ENCODE assay signal across 1 cellular context in the genomic region with DNA sequence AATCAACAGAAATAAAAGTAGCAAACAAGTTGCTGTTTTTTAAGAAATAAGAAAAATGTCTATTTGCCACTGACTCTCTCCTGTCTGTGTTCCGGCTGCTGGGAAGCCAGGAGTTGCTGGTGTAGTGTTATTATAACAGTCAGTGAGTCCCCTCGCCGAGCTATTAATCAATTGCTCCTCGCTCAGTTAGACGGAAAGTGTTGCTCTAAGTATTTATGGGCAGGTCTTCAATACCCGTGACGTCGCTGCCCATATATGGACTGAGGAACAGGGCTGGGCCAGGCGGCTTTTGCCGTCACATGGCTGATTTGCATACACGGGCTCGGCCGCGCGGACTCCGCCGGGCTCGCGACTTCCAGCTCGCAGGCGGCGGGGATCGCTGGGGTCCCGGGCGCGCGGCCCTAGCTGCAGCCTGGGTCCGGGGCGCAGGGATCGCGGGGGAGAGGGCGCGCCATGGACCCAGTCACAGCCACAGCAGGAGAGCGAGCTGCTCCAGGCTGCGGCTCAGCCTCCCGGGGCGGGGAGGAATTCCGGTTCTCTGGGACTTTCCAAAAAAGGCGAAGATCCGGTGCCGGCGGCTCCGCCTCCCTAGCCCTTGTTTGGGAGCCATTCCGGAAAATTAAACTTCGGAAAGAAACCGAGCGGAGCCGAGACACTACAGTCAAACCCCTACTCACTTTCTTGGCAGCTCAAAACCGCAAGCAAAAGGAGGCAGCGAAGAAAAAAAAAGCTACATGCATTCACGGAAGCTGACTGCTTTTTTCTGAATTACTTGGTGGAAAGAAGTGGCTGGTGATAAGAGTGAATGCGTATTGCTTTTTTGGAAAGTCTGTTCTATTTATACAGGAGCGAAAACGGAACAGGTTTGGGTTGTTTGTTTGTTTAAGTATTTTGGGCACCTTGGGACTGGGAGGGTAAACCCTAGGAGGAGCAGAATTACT.
TF ChIP-seq lines count a peak whose summit lies in the region.

A gene (minus strand): TSS at position 188 of the 941 bp plus-strand sequence. CDS start 337 bp downstream, outside the sequence.

TF ChIP-seq in K562, 482 proteins besides CTCF, POLR2A, EP300 and RAD21 (continued from another document and continues in another):
- TF ChIP-seq, protein P1, sequence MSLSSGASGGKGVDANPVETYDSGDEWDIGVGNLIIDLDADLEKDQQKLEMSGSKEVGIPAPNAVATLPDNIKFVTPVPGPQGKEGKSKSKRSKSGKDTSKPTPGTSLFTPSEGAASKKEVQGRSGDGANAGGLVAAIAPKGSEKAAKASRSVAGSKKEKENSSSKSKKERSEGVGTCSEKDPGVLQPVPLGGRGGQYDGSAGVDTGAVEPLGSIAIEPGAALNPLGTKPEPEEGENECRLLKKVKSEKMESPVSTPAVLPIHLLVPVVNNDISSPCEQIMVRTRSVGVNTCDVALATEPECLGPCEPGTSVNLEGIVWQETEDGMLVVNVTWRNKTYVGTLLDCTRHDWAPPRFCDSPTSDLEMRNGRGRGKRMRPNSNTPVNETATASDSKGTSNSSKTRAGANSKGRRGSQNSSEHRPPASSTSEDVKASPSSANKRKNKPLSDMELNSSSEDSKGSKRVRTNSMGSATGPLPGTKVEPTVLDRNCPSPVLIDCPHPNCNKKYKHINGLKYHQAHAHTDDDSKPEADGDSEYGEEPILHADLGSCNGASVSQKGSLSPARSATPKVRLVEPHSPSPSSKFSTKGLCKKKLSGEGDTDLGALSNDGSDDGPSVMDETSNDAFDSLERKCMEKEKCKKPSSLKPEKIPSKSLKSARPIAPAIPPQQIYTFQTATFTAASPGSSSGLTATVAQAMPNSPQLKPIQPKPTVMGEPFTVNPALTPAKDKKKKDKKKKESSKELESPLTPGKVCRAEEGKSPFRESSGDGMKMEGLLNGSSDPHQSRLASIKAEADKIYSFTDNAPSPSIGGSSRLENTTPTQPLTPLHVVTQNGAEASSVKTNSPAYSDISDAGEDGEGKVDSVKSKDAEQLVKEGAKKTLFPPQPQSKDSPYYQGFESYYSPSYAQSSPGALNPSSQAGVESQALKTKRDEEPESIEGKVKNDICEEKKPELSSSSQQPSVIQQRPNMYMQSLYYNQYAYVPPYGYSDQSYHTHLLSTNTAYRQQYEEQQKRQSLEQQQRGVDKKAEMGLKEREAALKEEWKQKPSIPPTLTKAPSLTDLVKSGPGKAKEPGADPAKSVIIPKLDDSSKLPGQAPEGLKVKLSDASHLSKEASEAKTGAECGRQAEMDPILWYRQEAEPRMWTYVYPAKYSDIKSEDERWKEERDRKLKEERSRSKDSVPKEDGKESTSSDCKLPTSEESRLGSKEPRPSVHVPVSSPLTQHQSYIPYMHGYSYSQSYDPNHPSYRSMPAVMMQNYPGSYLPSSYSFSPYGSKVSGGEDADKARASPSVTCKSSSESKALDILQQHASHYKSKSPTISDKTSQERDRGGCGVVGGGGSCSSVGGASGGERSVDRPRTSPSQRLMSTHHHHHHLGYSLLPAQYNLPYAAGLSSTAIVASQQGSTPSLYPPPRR (CRISPR knock-in tag; IDR thresholded peaks at IDR 0.05; ENCODE audit: borderline replicate concordance), result no peak
- TF ChIP-seq MEF2A (IDR thresholded peaks at IDR 0.05; ENCODE audit: control insufficient read depth, low read depth, low read length), result no peak
- peak; percentile 65 to 74 for TF ChIP-seq NRF1 (conservative IDR thresholded peaks at IDR 0.05 in 1 of 2, IDR thresholded peaks at IDR 0.05 in 1 of 2)
- TF ChIP-seq NEUROD1 (IDR thresholded peaks at IDR 0.05; ENCODE audit: borderline replicate concordance, low read depth, low read length, partially characterized antibody), result no peak
- TF ChIP-seq ZNF282 (CRISPR knock-in tag; IDR thresholded peaks at IDR 0.05), result no peak
- TF ChIP-seq, protein P2, sequence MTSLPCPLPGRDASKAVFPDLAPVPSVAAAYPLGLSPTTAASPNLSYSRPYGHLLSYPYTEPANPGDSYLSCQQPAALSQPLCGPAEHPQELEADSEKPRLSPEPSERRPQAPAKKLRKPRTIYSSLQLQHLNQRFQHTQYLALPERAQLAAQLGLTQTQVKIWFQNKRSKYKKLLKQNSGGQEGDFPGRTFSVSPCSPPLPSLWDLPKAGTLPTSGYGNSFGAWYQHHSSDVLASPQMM (CRISPR knock-in tag; IDR thresholded peaks at IDR 0.05), result no peak
- TF ChIP-seq RHOXF2B (CRISPR knock-in tag; conservative IDR thresholded peaks at IDR 0.05), result no peak
- no peak for TF ChIP-seq IRF2 (CRISPR knock-in tag; IDR thresholded peaks at IDR 0.05)
- TF ChIP-seq MBD2 (IDR thresholded peaks at IDR 0.05; ENCODE audit: borderline replicate concordance, low read depth), result no peak
- no peak for TF ChIP-seq ZNF644 (tag; IDR thresholded peaks at IDR 0.05; ENCODE audit: low read depth)
- TF ChIP-seq, protein P3, sequence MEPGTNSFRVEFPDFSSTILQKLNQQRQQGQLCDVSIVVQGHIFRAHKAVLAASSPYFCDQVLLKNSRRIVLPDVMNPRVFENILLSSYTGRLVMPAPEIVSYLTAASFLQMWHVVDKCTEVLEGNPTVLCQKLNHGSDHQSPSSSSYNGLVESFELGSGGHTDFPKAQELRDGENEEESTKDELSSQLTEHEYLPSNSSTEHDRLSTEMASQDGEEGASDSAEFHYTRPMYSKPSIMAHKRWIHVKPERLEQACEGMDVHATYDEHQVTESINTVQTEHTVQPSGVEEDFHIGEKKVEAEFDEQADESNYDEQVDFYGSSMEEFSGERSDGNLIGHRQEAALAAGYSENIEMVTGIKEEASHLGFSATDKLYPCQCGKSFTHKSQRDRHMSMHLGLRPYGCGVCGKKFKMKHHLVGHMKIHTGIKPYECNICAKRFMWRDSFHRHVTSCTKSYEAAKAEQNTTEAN (CRISPR knock-in tag; IDR thresholded peaks at IDR 0.05), result no peak
- TF ChIP-seq, protein P4, sequence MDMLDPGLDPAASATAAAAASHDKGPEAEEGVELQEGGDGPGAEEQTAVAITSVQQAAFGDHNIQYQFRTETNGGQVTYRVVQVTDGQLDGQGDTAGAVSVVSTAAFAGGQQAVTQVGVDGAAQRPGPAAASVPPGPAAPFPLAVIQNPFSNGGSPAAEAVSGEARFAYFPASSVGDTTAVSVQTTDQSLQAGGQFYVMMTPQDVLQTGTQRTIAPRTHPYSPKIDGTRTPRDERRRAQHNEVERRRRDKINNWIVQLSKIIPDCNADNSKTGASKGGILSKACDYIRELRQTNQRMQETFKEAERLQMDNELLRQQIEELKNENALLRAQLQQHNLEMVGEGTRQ (CRISPR knock-in tag; IDR thresholded peaks at IDR 0.05), result peak; percentile 87
- no peak for TF ChIP-seq FOSL1 (tag; conservative IDR thresholded peaks at IDR 0.05)
- TF ChIP-seq CHD4 (IDR thresholded peaks at IDR 0.05; ENCODE audit: insufficient read depth, insufficient replicate concordance, low read depth, low read length, poor library complexity, severe bottlenecking), result no peak
- no peak for TF ChIP-seq ZNF175 (CRISPR knock-in tag; IDR thresholded peaks at IDR 0.05; ENCODE audit: low read depth)
- no peak for TF ChIP-seq CSDE1 (IDR thresholded peaks at IDR 0.05)
- TF ChIP-seq, protein P5, sequence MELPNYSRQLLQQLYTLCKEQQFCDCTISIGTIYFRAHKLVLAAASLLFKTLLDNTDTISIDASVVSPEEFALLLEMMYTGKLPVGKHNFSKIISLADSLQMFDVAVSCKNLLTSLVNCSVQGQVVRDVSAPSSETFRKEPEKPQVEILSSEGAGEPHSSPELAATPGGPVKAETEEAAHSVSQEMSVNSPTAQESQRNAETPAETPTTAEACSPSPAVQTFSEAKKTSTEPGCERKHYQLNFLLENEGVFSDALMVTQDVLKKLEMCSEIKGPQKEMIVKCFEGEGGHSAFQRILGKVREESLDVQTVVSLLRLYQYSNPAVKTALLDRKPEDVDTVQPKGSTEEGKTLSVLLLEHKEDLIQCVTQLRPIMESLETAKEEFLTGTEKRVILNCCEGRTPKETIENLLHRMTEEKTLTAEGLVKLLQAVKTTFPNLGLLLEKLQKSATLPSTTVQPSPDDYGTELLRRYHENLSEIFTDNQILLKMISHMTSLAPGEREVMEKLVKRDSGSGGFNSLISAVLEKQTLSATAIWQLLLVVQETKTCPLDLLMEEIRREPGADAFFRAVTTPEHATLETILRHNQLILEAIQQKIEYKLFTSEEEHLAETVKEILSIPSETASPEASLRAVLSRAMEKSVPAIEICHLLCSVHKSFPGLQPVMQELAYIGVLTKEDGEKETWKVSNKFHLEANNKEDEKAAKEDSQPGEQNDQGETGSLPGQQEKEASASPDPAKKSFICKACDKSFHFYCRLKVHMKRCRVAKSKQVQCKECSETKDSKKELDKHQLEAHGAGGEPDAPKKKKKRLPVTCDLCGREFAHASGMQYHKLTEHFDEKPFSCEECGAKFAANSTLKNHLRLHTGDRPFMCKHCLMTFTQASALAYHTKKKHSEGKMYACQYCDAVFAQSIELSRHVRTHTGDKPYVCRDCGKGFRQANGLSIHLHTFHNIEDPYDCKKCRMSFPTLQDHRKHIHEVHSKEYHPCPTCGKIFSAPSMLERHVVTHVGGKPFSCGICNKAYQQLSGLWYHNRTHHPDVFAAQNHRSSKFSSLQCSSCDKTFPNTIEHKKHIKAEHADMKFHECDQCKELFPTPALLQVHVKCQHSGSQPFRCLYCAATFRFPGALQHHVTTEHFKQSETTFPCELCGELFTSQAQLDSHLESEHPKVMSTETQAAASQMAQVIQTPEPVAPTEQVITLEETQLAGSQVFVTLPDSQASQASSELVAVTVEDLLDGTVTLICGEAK (IDR thresholded peaks at IDR 0.05), result no peak; the same call in 1 of the 2 replicates
- TF ChIP-seq, protein P5 (CRISPR knock-in tag; IDR thresholded peaks at IDR 0.05), result no peak
- no peak for TF ChIP-seq ZNF668 (CRISPR knock-in tag; IDR thresholded peaks at IDR 0.05)
- no peak for TF ChIP-seq ZNF584 (CRISPR knock-in tag; IDR thresholded peaks at IDR 0.05; ENCODE audit: low read depth)
- TF ChIP-seq LARP7 (IDR thresholded peaks at IDR 0.05), result no peak
- no peak for TF ChIP-seq ZFPM2 (CRISPR knock-in tag; IDR thresholded peaks at IDR 0.05)
- TF ChIP-seq, protein P6, sequence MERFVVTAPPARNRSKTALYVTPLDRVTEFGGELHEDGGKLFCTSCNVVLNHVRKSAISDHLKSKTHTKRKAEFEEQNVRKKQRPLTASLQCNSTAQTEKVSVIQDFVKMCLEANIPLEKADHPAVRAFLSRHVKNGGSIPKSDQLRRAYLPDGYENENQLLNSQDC (CRISPR knock-in tag; IDR thresholded peaks at IDR 0.05), result no peak
- TF ChIP-seq ERF (CRISPR knock-in tag; IDR thresholded peaks at IDR 0.05), result no peak
- TF ChIP-seq, protein P7, sequence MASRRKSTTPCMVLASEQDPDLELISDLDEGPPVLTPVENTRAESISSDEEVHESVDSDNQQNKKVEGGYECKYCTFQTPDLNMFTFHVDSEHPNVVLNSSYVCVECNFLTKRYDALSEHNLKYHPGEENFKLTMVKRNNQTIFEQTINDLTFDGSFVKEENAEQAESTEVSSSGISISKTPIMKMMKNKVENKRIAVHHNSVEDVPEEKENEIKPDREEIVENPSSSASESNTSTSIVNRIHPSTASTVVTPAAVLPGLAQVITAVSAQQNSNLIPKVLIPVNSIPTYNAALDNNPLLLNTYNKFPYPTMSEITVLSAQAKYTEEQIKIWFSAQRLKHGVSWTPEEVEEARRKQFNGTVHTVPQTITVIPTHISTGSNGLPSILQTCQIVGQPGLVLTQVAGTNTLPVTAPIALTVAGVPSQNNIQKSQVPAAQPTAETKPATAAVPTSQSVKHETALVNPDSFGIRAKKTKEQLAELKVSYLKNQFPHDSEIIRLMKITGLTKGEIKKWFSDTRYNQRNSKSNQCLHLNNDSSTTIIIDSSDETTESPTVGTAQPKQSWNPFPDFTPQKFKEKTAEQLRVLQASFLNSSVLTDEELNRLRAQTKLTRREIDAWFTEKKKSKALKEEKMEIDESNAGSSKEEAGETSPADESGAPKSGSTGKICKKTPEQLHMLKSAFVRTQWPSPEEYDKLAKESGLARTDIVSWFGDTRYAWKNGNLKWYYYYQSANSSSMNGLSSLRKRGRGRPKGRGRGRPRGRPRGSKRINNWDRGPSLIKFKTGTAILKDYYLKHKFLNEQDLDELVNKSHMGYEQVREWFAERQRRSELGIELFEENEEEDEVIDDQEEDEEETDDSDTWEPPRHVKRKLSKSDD (conservative IDR thresholded peaks at IDR 0.05; ENCODE audit: low read length), result no peak
- no peak for TF ChIP-seq NFXL1 (CRISPR knock-in tag; IDR thresholded peaks at IDR 0.05)
- TF ChIP-seq, protein P8, sequence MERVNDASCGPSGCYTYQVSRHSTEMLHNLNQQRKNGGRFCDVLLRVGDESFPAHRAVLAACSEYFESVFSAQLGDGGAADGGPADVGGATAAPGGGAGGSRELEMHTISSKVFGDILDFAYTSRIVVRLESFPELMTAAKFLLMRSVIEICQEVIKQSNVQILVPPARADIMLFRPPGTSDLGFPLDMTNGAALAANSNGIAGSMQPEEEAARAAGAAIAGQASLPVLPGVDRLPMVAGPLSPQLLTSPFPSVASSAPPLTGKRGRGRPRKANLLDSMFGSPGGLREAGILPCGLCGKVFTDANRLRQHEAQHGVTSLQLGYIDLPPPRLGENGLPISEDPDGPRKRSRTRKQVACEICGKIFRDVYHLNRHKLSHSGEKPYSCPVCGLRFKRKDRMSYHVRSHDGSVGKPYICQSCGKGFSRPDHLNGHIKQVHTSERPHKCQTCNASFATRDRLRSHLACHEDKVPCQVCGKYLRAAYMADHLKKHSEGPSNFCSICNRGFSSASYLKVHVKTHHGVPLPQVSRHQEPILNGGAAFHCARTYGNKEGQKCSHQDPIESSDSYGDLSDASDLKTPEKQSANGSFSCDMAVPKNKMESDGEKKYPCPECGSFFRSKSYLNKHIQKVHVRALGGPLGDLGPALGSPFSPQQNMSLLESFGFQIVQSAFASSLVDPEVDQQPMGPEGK (CRISPR knock-in tag; IDR thresholded peaks at IDR 0.05; ENCODE audit: borderline replicate concordance), result no peak
